ENCODE assay signal across 9 cellular contexts in the genomic region with DNA sequence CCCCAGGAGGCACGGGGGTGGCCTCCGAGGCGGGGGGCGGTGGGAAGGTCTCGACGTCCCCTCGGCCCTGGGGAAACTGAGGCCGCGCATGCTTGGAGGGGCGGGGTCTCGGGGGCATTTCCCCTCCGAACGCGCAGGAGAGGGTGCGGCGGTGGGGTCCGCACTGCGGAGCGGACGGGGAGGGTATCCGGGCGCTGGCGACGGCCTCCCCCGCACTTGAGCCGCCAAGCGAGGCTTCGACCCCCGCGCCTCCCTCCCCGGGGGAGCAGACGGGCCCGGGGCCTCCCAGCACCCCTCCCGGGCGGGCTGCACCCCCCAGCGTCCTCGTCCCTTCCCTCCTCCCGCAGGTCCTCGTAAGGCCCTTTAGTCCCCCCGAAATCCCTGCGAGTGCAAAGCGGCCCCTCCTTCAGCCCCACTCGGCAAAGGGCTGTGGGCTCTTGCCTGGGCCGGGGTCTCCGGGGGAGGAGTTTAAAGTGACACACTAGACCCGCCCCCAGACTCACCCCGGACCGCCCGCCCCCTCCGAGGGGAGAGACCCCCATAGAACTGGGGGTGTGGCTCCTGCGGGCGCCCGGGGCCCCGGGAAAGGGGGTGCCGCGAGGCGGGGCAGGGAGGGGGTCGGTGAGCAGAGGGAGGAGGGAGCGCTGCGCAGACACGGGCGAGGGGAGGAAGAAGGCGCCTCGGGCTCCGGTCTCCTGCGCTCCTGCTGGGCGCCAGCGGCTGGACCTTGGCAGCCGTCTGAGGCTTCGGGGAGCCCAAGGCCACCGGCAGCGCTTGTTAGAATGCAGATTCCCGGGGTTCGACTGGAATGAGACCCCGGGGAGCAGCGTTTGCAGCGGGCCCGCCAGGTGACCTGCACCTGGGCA. TPM values are rescaled to one million over a fixed set of nuclear protein-coding genes. Genes with fewer than 3 reads are reported as not detected.
DNase-seq lines count a peak whose midpoint lies in the region; ATAC-seq and TF ChIP-seq lines count a peak whose summit lies in the region.
"Had no signal": no experiment of that assay in that cellular context is flagged by ENCODE, and none has a peak within 500 bp of the region (broad histone marks: within the 10 kb centered on the region; RNA-seq: fewer than 3 reads in every experiment).

No MANE protein-coding gene starts in this region.

- CTCF ChIA-PET in HCT116 (lab: Charles Lee): no interaction called here
- CTCF ChIA-PET in activated CD4-positive, alpha-beta memory T cell treated with anti-CD3 and anti-CD28 coated beads for 36 hours (lab: Charles Lee): interaction anchor here (0.7 to 1.7 kb wide), 2 partner anchors 8 to 33 kb away, joined by 3 to 5 read pairs; no protein-coding TSS in a partner anchor

- H3K9me3 Mint-ChIP-seq in activated CD4-positive, alpha-beta memory T cell treated with anti-CD3 and anti-CD28 coated beads for 36 hours: no peaks in the 10 kb centered on the region
- H3K9me3 Mint-ChIP-seq: neural crest cell had no signal

- POLR2A ChIA-PET in HCT116 (lab: Charles Lee): interaction anchor here (0.5 to 1.0 kb wide), 3 partner anchors 9 to 614 kb away, joined by 3 to 10 read pairs (median 4); no protein-coding TSS in a partner anchor
- POLR2A ChIA-PET in activated CD4-positive, alpha-beta memory T cell treated with anti-CD3 and anti-CD28 coated beads for 36 hours (lab: Charles Lee): no interaction called here

- TF ChIP-seq POLR2A in HCT116 (IDR thresholded peaks at IDR 0.05; ENCODE audit: borderline replicate concordance, extremely low read depth, insufficient read depth, insufficient read length): no peak

- H3K27me3 ChIP-seq in HCT116 (ENCODE audit: insufficient read depth, low read length) (no peaks in the 10 kb centered on the region), smooth muscle cell (ENCODE audit: low read depth) (peaks cover 70% of the 10 kb centered on the region)

- H4K20me1 ChIP-seq in HCT116 (ENCODE audit: insufficient read depth) (no peaks in the 10 kb centered on the region), smooth muscle cell (ENCODE audit: low read depth) (no peaks in the 10 kb centered on the region)

- RAD21 ChIA-PET in HCT116 (lab: Charles Lee; ENCODE audit: low non-redundant PET in 1 of 2, low total read pairs in 2 of 2, uncharacterized antibody in 2 of 2, unreplicated experiment in 2 of 2): no interaction called here

- H3K4me1 ChIP-seq in HCT116 (ENCODE audit: control insufficient read depth in 1 of 2, insufficient read depth in 2 of 2, low read length in 2 of 2): peaks cover 17 to 34% of the 10 kb centered on the region in 2 experiments; a peak in 3 of 4 replicates
- peaks cover 12% of the 10 kb centered on the region for H3K4me1 ChIP-seq in smooth muscle cell (ENCODE audit: low read depth)

- no TSS peak for BruUV-seq in HCT116 (replicated peaks; lab: Mats Ljungman, UMichigan)

- H3K9me2 ChIP-seq in HCT116 (ENCODE audit: insufficient read depth): no peaks in the 10 kb centered on the region

- H3K4me2 ChIP-seq in HCT116 (ENCODE audit: low read length) (peak overlapping the region; percentile 87), smooth muscle cell (peak overlapping the region; percentile 76)

- H3K9me3 ChIP-seq in HCT116 (ENCODE audit: control insufficient read depth in 1 of 2, insufficient read depth in 1 of 2, low read depth in 1 of 2, low read length in 2 of 2) (no peaks in the 10 kb centered on the region; a peak in 1 of 4 replicates), T-helper 17 cell (ENCODE audit: control insufficient read depth, low read length, poor library complexity, severe bottlenecking) (no peaks in the 10 kb centered on the region), smooth muscle cell (replicated peaks; ENCODE audit: low read depth) (no peaks in the 10 kb centered on the region)

- no peak for TF ChIP-seq RAD21 in HCT116 (IDR thresholded peaks at IDR 0.05; ENCODE audit: low read depth)

- H3K79me2 ChIP-seq in HCT116 (ENCODE audit: insufficient read depth, low read length): no peaks in the 10 kb centered on the region
- H3K79me2 ChIP-seq in smooth muscle cell (ENCODE audit: low read depth): no peaks in the 10 kb centered on the region

- ATAC-seq in HCT116 (no peak), T-helper 17 cell (no peak), GM21737 (IDR thresholded peaks at IDR 0.05; ENCODE audit: unreplicated experiment) (no peak), GM18502 (IDR thresholded peaks at IDR 0.05; ENCODE audit: poor library complexity, unreplicated experiment) (no peak)

- peak overlapping the region; percentile 58 for H3K4me3 Mint-ChIP-seq in T-helper 17 cell
- no peak overlapping the region for H3K4me3 Mint-ChIP-seq in activated CD4-positive, alpha-beta memory T cell treated with anti-CD3 and anti-CD28 coated beads for 36 hours
- H3K4me3 Mint-ChIP-seq: neural crest cell had no signal

- TF ChIP-seq CTCF in HCT116 (IDR thresholded peaks at IDR 0.05 in 2 of 3, conservative IDR thresholded peaks at IDR 0.05 in 1 of 3; ENCODE audit: borderline replicate concordance in 1 of 3, insufficient read depth in 1 of 3, low read depth in 2 of 3, low read length in 2 of 3) (no peak), smooth muscle cell (IDR thresholded peaks at IDR 0.05; ENCODE audit: borderline replicate concordance, insufficient read depth, poor library complexity, severe bottlenecking) (no peak)

- H3F3A ChIP-seq in smooth muscle cell (ENCODE audit: low read depth): no peaks in the 10 kb centered on the region

- no peaks in the 10 kb centered on the region for H3K36me3 ChIP-seq in HCT116 (ENCODE audit: control insufficient read depth in 1 of 2, insufficient read depth in 2 of 2, low read length in 2 of 2)
- no peaks in the 10 kb centered on the region for H3K36me3 ChIP-seq in smooth muscle cell (ENCODE audit: low read depth)

- H3K9ac ChIP-seq in HCT116 (ENCODE audit: low read length) (peak overlapping the region; percentile 67), smooth muscle cell (ENCODE audit: low read depth) (no peak overlapping the region)

- no peaks in the 10 kb centered on the region for H3K36me3 Mint-ChIP-seq in T-helper 17 cell (ENCODE audit: low read depth)
- H3K36me3 Mint-ChIP-seq in activated CD4-positive, alpha-beta memory T cell treated with anti-CD3 and anti-CD28 coated beads for 36 hours: no peaks in the 10 kb centered on the region

- H2AFZ ChIP-seq in HCT116 (ENCODE audit: low read depth, low read length, poor library complexity, severe bottlenecking): no peak overlapping the region
- no peak overlapping the region for H2AFZ ChIP-seq in smooth muscle cell (ENCODE audit: low read depth)

- H3K27me3 Mint-ChIP-seq in T-helper 17 cell: peaks cover 6% of the 10 kb centered on the region
- peaks cover 17% of the 10 kb centered on the region for H3K27me3 Mint-ChIP-seq in activated CD4-positive, alpha-beta memory T cell treated with anti-CD3 and anti-CD28 coated beads for 36 hours

- H3K4me3 ChIP-seq in HCT116 (replicated peaks in 1 of 2; ENCODE audit: low read depth in 1 of 2, low read length in 2 of 2): peak overlapping the region; percentile 52 to 72
- H3K4me3 ChIP-seq in iPS-11a (ENCODE audit: low read depth, low read length): peak overlapping the region; percentile 4
- peak overlapping the region; percentile 24 for H3K4me3 ChIP-seq in smooth muscle cell

- 8% methylated on average over 18 of the region's 78 CpGs for WGBS in smooth muscle cell (ENCODE audit: low lambda C conversion rate)

- no peak overlapping the region for H3K27ac Mint-ChIP-seq in T-helper 17 cell
- no peak overlapping the region for H3K27ac Mint-ChIP-seq in activated CD4-positive, alpha-beta memory T cell treated with anti-CD3 and anti-CD28 coated beads for 36 hours

- DNase-seq in HCT116 (ENCODE audit: low read depth, low spot score): no peak
- no peak for DNase-seq in T-helper 17 cell
- no peak for DNase-seq in smooth muscle cell (lab: John Stamatoyannopoulos, UW; ENCODE audit: unreplicated experiment)
- no peak for DNase-seq in activated CD4-positive, alpha-beta memory T cell treated with anti-CD3 and anti-CD28 coated beads for 36 hours
- no peak for DNase-seq in DMS114 treated with DMSO at 0.1 percent for 48 hours (lab: John Stamatoyannopoulos, UW; ENCODE audit: unreplicated experiment)

- peaks cover 13% of the 10 kb centered on the region for H3K4me1 Mint-ChIP-seq in T-helper 17 cell
- H3K4me1 Mint-ChIP-seq in activated CD4-positive, alpha-beta memory T cell treated with anti-CD3 and anti-CD28 coated beads for 36 hours (ENCODE audit: low read depth): peaks cover 19% of the 10 kb centered on the region

- intact Hi-C loops in HCT116 (cut with micrococcal nuclease): no loop called here
- intact Hi-C loops in activated CD4-positive, alpha-beta memory T cell treated with anti-CD3 and anti-CD28 coated beads for 36 hours (cut with micrococcal nuclease): no loop called here

- H3K27ac ChIP-seq in HCT116 (ENCODE audit: low read depth, low read length) (peak overlapping the region; percentile 67; the same call in 1 of the 2 replicates), smooth muscle cell (ENCODE audit: low read depth) (no peak overlapping the region)

TF ChIP-seq in HCT116, 20 proteins besides CTCF, POLR2A, EP300 and RAD21:
- TF ChIP-seq CEBPB (IDR thresholded peaks at IDR 0.05; ENCODE audit: low read depth): no peak
- no peak for TF ChIP-seq ZNF274 (IDR thresholded peaks at IDR 0.05; ENCODE audit: low read depth, low read length)
- TF ChIP-seq TCF7L2 (IDR thresholded peaks at IDR 0.05; ENCODE audit: borderline replicate concordance, extremely low read depth, insufficient read depth, insufficient read length): no peak
- no peak for TF ChIP-seq CBX3 (IDR thresholded peaks at IDR 0.05; ENCODE audit: low read depth)

RNA-seq across cellular contexts. Expression of gene BAIAP3, which starts 0.6 kb away (rescaled TPM):
- total RNA-seq in HCT116 (2021; ENCODE audit: unreplicated experiment): 44.7 TPM
- 37.2 and 44.8 TPM in 2 replicates for polyA plus RNA-seq in HCT116 (2012)
- total RNA-seq in T-helper 17 cell: 10 to 100 TPM; 11.8 to 20.0 TPM
- total RNA-seq in smooth muscle cell: 0.31 TPM in 1 of 2 replicates, not detected in the other
- 0.34 and 0.51 TPM in 2 replicates for polyA plus RNA-seq in smooth muscle cell
- total RNA-seq in activated CD4-positive, alpha-beta memory T cell treated with anti-CD3 and anti-CD28 coated beads for 36 hours: under 1 TPM; 0.17 to 0.31 TPM

RNA-seq across cellular contexts. Expression of gene TSR3, which starts 17.6 kb away (rescaled TPM):
- 52.7 TPM for total RNA-seq in HCT116 (2021; ENCODE audit: unreplicated experiment)
- polyA plus RNA-seq in HCT116 (2012): 40.4 and 42.8 TPM in 2 replicates
- total RNA-seq in T-helper 17 cell: 10 to 100 TPM; 24.4 to 27.7 TPM
- total RNA-seq in smooth muscle cell: 54.9 and 55.2 TPM in 2 replicates
- polyA plus RNA-seq in smooth muscle cell: 142 TPM in 2 replicates
- 10 to 100 TPM; 59.6 to 60.8 TPM for total RNA-seq in activated CD4-positive, alpha-beta memory T cell treated with anti-CD3 and anti-CD28 coated beads for 36 hours

RNA-seq across cellular contexts. Expression of gene GNPTG, which starts 17.6 kb away (rescaled TPM):
- total RNA-seq in HCT116 (2021; ENCODE audit: unreplicated experiment) (35.2 TPM), T-helper 17 cell (10 to 100 TPM; 39.2 to 48.0 TPM), smooth muscle cell (28.0 and 34.4 TPM in 2 replicates)
- polyA plus RNA-seq in HCT116 (2012): 31.4 and 34.6 TPM in 2 replicates
- 73.3 and 79.2 TPM in 2 replicates for polyA plus RNA-seq in smooth muscle cell
- 10 to 100 TPM; 19.0 to 19.1 TPM for total RNA-seq in activated CD4-positive, alpha-beta memory T cell treated with anti-CD3 and anti-CD28 coated beads for 36 hours

RNA-seq across cellular contexts. Expression of gene UBE2I, which starts 24.7 kb away (rescaled TPM):
- total RNA-seq in HCT116 (2021; ENCODE audit: unreplicated experiment) (212 TPM), T-helper 17 cell (100 to 1,000 TPM; 233 to 249 TPM), smooth muscle cell (51.5 and 95.9 TPM in 2 replicates)
- polyA plus RNA-seq in HCT116 (2012): 96.9 and 135 TPM in 2 replicates
- 169 and 180 TPM in 2 replicates for polyA plus RNA-seq in smooth muscle cell
- total RNA-seq in activated CD4-positive, alpha-beta memory T cell treated with anti-CD3 and anti-CD28 coated beads for 36 hours: 100 to 1,000 TPM; 248 to 249 TPM

Comparison
In these comparisons a context has a peak if more than half of its experiments do, and no peak if none do; other contexts are left out.
1. H3K4me3 ChIP-seq: peak in every context shown above with its lines; median percentile 62 in HCT116; 24 in smooth muscle cell; 4 in iPS-11a.